ENCODE assay signal across 31 cellular contexts in genomic region chr12:101368016-101368415, GRCh38.
"Had no signal": no experiment of that assay in that cellular context is flagged by ENCODE, and none has a peak within 500 bp of the region (broad histone marks: within the 10 kb centered on the region; RNA-seq: fewer than 3 reads in every experiment).

No MANE protein-coding gene starts in this region.

- DNase-seq: Kasumi-1, KG1, MG63, MM.1S, MV-4-11, NCI-H1048, NCI-H1092, NCI-H1092 treated with DMSO at 0.1 percent for 48 hours, NCI-H1105, NCI-H1105 treated with DMSO at 0.1 percent for 48 hours, NCI-H1417, NCI-H1417 treated with DMSO at 0.1 percent for 48 hours, NCI-H1436, NCI-H1436 treated with DMSO at 0.1 percent for 48 hours, NCI-H146, NCI-H1694, NCI-H1694 treated with DMSO at 0.1 percent for 48 hours, NCI-H187, NCI-H187 treated with DMSO at 0.1 percent for 48 hours, NCI-H1930, NCI-H2029, NCI-H2029 treated with DMSO at 0.1 percent for 48 hours, NCI-H2081, NCI-H2081 treated with DMSO at 0.1 percent for 48 hours, NCI-H2107, NCI-H2171, NCI-H2227 treated with DMSO at 0.1 percent for 48 hours, NCI-H226, NCI-H345, NCI-H446, NCI-H446 treated with DMSO at 0.1 percent for 48 hours had no signal
